In genomic region chr1:56550132-56550531, GRCh38 we compare ENCODE assay signal across 17 cellular contexts. TPM values are rescaled to one million over a fixed set of nuclear protein-coding genes. Genes with fewer than 3 reads are reported as not detected.
DNase-seq lines count a peak whose midpoint lies in the region; ATAC-seq and TF ChIP-seq lines count a peak whose summit lies in the region.
"Had no signal": no experiment of that assay in that cellular context is flagged by ENCODE, and none has a peak within 500 bp of the region (broad histone marks: within the 10 kb centered on the region; RNA-seq: fewer than 3 reads in every experiment).

No MANE protein-coding gene starts in this region.

- H3K27ac ChIP-seq in heart right ventricle (peak overlapping the region in 9 of 10 donors; percentile 24 to 85 (median 69)), mesenchymal stem cell (ENCODE audit: low read length, poor library complexity, severe bottlenecking) (no peak overlapping the region), thyroid gland (peak overlapping the region; percentile 34 to 78 (median 59))
- H3K27ac ChIP-seq: epithelial cell of prostate, hepatocyte, KMS-11 had no signal

- DNase-seq in heart right ventricle = no peak
- no peak for DNase-seq in Right ventricle myocardium superior
- DNase-seq in endothelial cell (ENCODE audit: low spot score) = no peak
- DNase-seq in mesenchymal stem cell = no peak
- no peak for DNase-seq in thyroid gland
- DNase-seq in erythroblast (lab: John Stamatoyannopoulos, UW) = no peak
- DNase-seq in effector CD8-positive, alpha-beta T cell (lab: John Stamatoyannopoulos, UW) = no peak
- DNase-seq: activated naive CD4-positive, alpha-beta T cell treated with anti-CD3 and anti-CD28 coated beads, Interleukin-2, amount 10 ng/mL, durations not matched to agents 7 days and 5 days; NCI-H1417 treated with DMSO at 0.1 percent for 48 hours; T-helper 2 cell had no signal

- TF ChIP-seq CTCF in heart right ventricle (IDR thresholded peaks at IDR 0.05) (no peak), endothelial cell (IDR thresholded peaks at IDR 0.05; ENCODE audit: unreplicated experiment) (no peak), thyroid gland (IDR thresholded peaks at IDR 0.05) (no peak)

- H3K27me3 ChIP-seq in heart right ventricle (no peaks in the 10 kb centered on the region), mesenchymal stem cell (ENCODE audit: control insufficient read depth in 1 of 2, insufficient read depth in 1 of 2, low read length in 2 of 2) (no peaks in the 10 kb centered on the region), thyroid gland (no peaks in the 10 kb centered on the region)
- H3K27me3 ChIP-seq: hepatocyte had no signal

- H3K9ac ChIP-seq in mesenchymal stem cell (ENCODE audit: low read length) = peak overlapping the region; percentile 9
- H3K9ac ChIP-seq: KMS-11 had no signal

- H3K4me1 ChIP-seq in heart right ventricle (peaks cover 43 to 100% (median 96%) of the 10 kb centered on the region in 9 donors), mesenchymal stem cell (ENCODE audit: control insufficient read depth, insufficient read depth, low read depth, low read length) (no peaks in the 10 kb centered on the region), thyroid gland (peaks cover 97 to 100% of the 10 kb centered on the region in 2 donors)

- H3K4ac ChIP-seq in mesenchymal stem cell (ENCODE audit: low read depth in 1 of 2, low read length in 2 of 2) = no peak overlapping the region

- H3K4me2 ChIP-seq in mesenchymal stem cell (ENCODE audit: low read length, poor library complexity, severe bottlenecking) = no peak overlapping the region
- H3K4me2 ChIP-seq: hepatocyte, KMS-11, smooth muscle cell had no signal

- intact Hi-C loops in heart right ventricle (cut with DNase I) (no loop called here), Right ventricle myocardium superior (cut with DNase I) (no loop called here), thyroid gland (cut with DNase I) (no loop called here)

- H3K4me3 ChIP-seq in heart right ventricle (peak overlapping the region in 2 of 10 donors; percentile 1 to 6), mesenchymal stem cell (ENCODE audit: insufficient read depth in 1 of 2, low read depth in 1 of 2, low read length in 2 of 2) (no peak overlapping the region), thyroid gland (replicated peaks in 1 of 3) (no peak overlapping the region)
- H3K4me3 ChIP-seq: hepatocyte, smooth muscle cell had no signal

- no peak overlapping the region for H3K14ac ChIP-seq in mesenchymal stem cell (ENCODE audit: low read length in 2 of 2)

- H3K9me3 ChIP-seq in heart right ventricle (no peaks in the 10 kb centered on the region), mesenchymal stem cell (ENCODE audit: control insufficient read depth, low read length) (no peaks in the 10 kb centered on the region), thyroid gland (no peaks in the 10 kb centered on the region)

- H3K27ac Mint-ChIP-seq in endothelial cell (ENCODE audit: unreplicated experiment) = peak overlapping the region; percentile 85
- H3K27ac Mint-ChIP-seq: activated naive CD4-positive, alpha-beta T cell treated with anti-CD3 and anti-CD28 coated beads, Interleukin-2, amount 10 ng/mL, durations not matched to agents 7 days and 5 days; memory B cell had no signal

- no peak overlapping the region for H2BK12ac ChIP-seq in mesenchymal stem cell (ENCODE audit: low read length in 2 of 2)

- no peak overlapping the region for H4K91ac ChIP-seq in mesenchymal stem cell (ENCODE audit: low read length)

- H2BK120ac ChIP-seq in mesenchymal stem cell (ENCODE audit: low read depth, low read length) = no peak overlapping the region

- no peaks in the 10 kb centered on the region for H3K36me3 Mint-ChIP-seq in endothelial cell (ENCODE audit: low read depth, unreplicated experiment)
- H3K36me3 Mint-ChIP-seq: activated naive CD4-positive, alpha-beta T cell treated with anti-CD3 and anti-CD28 coated beads, Interleukin-2, amount 10 ng/mL, durations not matched to agents 7 days and 5 days; memory B cell had no signal

- H3K4me1 Mint-ChIP-seq in endothelial cell (ENCODE audit: unreplicated experiment) = peaks cover 19% of the 10 kb centered on the region
- H3K4me1 Mint-ChIP-seq: activated naive CD4-positive, alpha-beta T cell treated with anti-CD3 and anti-CD28 coated beads, Interleukin-2, amount 10 ng/mL, durations not matched to agents 7 days and 5 days; central memory CD8-positive, alpha-beta T cell had no signal

- no peak overlapping the region for H2BK5ac ChIP-seq in mesenchymal stem cell (ENCODE audit: low read depth, low read length, poor library complexity, severe bottlenecking)

- no peak overlapping the region for H2AK5ac ChIP-seq in mesenchymal stem cell (ENCODE audit: low read length, severe bottlenecking)

- no peak overlapping the region for H4K8ac ChIP-seq in mesenchymal stem cell (ENCODE audit: low read length)

- WGBS in heart right ventricle, 2 donors = 53 to 74% methylated on average over 2 of the region's 2 CpGs
- WGBS in mesenchymal stem cell = 42% methylated on average over 1 of the region's 2 CpGs
- WGBS in thyroid gland, 2 donors = 59 to 93% methylated on average over 2 of the region's 2 CpGs

- no peak overlapping the region for H2AFZ ChIP-seq in mesenchymal stem cell (ENCODE audit: low read depth, low read length)
- H2AFZ ChIP-seq: hepatocyte had no signal

- no peak overlapping the region for H3K4me3 Mint-ChIP-seq in endothelial cell (ENCODE audit: unreplicated experiment)
- H3K4me3 Mint-ChIP-seq: activated naive CD4-positive, alpha-beta T cell treated with anti-CD3 and anti-CD28 coated beads, Interleukin-2, amount 10 ng/mL, durations not matched to agents 7 days and 5 days; central memory CD8-positive, alpha-beta T cell; memory B cell had no signal

- no peak overlapping the region for H2BK15ac ChIP-seq in mesenchymal stem cell (ENCODE audit: low read depth, poor library complexity, severe bottlenecking)

- ATAC-seq in heart right ventricle (peak in 6 of 8 donors; percentile 12 to 70 (median 46)), Right ventricle myocardium superior (ENCODE audit: poor library complexity) (no peak), HG03039 (IDR thresholded peaks at IDR 0.05; ENCODE audit: unreplicated experiment) (no peak)

- no peak for TF ChIP-seq POLR2A in thyroid gland (IDR thresholded peaks at IDR 0.05)
- TF ChIP-seq POLR2A in erythroblast (IDR thresholded peaks at IDR 0.05; ENCODE audit: low read length) = no peak

- peaks cover 2% of the 10 kb centered on the region for H3K27me3 Mint-ChIP-seq in endothelial cell (ENCODE audit: unreplicated experiment)
- H3K27me3 Mint-ChIP-seq: activated naive CD4-positive, alpha-beta T cell treated with anti-CD3 and anti-CD28 coated beads, Interleukin-2, amount 10 ng/mL, durations not matched to agents 7 days and 5 days; memory B cell had no signal

- H3K23ac ChIP-seq in mesenchymal stem cell (ENCODE audit: low read length in 2 of 2) = no peak overlapping the region

- peaks cover 0 to 2% (median 0%) of the 10 kb centered on the region in 9 donors for H3K36me3 ChIP-seq in heart right ventricle
- H3K36me3 ChIP-seq in mesenchymal stem cell (ENCODE audit: control insufficient read depth in 1 of 2, insufficient read depth in 2 of 2, low read depth in 1 of 2, low read length in 2 of 2) = peaks cover 0 to 98% of the 10 kb centered on the region in 2 experiments
- no peaks in the 10 kb centered on the region for H3K36me3 ChIP-seq in thyroid gland

- peaks cover 1% of the 10 kb centered on the region for H3K79me1 ChIP-seq in mesenchymal stem cell (replicated peaks; ENCODE audit: low read length, poor library complexity, severe bottlenecking)

- no peaks in the 10 kb centered on the region for H3K9me3 Mint-ChIP-seq in endothelial cell (ENCODE audit: unreplicated experiment)
- H3K9me3 Mint-ChIP-seq: activated naive CD4-positive, alpha-beta T cell treated with anti-CD3 and anti-CD28 coated beads, Interleukin-2, amount 10 ng/mL, durations not matched to agents 7 days and 5 days; central memory CD8-positive, alpha-beta T cell; memory B cell had no signal

- H3K18ac ChIP-seq in mesenchymal stem cell (ENCODE audit: low read depth in 1 of 2, low read length in 2 of 2) = no peak overlapping the region

RNA-seq across cellular contexts. Expression of gene PLPP3, which starts 29.2 kb away (rescaled TPM):
- total RNA-seq in heart right ventricle (100 to 1,000 TPM in 2 of 10 donors, 10 to 100 TPM in 8; 59.4 to 136 (median 81.4) TPM), Right ventricle myocardium superior (117 TPM), endothelial cell (ENCODE audit: unreplicated experiment) (33.5 TPM), thyroid gland (100 to 1,000 TPM; 257 to 764 (median 675) TPM)
- 10 to 100 TPM; 16.2 to 61.2 TPM for polyA plus RNA-seq in heart right ventricle
- polyA plus RNA-seq in mesenchymal stem cell (2013, experiment 1 of 2) = 72.2 TPM
- polyA plus RNA-seq in mesenchymal stem cell (2013, experiment 2 of 2) = 74.4 TPM

Comparison
In these comparisons a context has a peak if more than half of its experiments do, and no peak if none do; other contexts are left out.
1. ATAC-seq: peak in heart right ventricle (6 of 8); none in Right ventricle myocardium superior (single experiment) and HG03039 (single experiment).